Comparison of ENCODE assay signal across 2 cellular contexts in the genomic region with DNA sequence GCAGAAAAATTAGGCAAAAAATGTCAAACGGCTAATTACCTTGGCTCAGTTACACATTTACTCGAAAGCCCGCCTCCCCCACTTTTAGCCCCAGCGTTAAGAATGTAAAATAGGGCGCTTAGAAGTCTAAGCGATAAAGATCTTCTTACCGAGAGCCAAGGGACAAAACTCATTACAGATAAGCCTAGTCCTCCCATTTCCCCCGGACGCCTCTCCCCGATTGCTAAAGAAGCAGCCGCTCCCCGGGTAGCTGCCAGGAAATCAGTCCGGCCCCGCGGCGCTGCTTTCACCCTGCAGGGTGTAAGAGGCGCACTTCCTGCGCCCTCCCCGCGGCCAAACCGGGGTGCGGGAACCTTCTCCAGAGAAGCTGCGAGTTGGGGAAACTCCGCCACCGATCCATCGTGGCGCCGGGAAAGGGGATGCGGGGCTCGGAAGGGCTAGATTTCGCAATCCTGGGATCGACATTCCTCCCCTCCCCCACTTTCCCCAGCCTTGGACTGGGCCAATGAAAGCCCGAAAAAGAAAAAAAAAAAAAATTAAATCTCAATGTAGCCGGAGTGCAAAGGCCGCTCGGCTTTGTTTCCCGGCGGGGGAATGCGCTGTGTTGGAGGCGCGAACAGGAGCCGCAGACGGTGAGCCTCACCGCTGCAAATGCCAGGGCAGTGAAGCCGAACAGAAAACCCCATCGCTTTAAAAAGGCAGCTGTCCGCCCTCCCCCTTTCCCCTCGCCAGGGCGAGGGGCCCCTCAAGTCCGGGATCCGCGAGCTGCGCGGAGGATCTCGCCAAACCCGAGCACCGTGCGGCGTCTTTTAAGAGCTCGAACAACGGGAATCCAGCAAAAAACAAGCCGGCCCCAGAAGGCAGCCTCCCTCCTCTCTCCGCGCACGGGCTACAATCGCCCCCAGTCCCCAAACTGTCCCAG.
TF ChIP-seq lines count a peak whose summit lies in the region.

No MANE protein-coding gene starts in this region.

TF ChIP-seq in HCT116, 20 proteins besides CTCF, POLR2A, EP300 and RAD21 (continued from another document):
- TF ChIP-seq, protein P1, sequence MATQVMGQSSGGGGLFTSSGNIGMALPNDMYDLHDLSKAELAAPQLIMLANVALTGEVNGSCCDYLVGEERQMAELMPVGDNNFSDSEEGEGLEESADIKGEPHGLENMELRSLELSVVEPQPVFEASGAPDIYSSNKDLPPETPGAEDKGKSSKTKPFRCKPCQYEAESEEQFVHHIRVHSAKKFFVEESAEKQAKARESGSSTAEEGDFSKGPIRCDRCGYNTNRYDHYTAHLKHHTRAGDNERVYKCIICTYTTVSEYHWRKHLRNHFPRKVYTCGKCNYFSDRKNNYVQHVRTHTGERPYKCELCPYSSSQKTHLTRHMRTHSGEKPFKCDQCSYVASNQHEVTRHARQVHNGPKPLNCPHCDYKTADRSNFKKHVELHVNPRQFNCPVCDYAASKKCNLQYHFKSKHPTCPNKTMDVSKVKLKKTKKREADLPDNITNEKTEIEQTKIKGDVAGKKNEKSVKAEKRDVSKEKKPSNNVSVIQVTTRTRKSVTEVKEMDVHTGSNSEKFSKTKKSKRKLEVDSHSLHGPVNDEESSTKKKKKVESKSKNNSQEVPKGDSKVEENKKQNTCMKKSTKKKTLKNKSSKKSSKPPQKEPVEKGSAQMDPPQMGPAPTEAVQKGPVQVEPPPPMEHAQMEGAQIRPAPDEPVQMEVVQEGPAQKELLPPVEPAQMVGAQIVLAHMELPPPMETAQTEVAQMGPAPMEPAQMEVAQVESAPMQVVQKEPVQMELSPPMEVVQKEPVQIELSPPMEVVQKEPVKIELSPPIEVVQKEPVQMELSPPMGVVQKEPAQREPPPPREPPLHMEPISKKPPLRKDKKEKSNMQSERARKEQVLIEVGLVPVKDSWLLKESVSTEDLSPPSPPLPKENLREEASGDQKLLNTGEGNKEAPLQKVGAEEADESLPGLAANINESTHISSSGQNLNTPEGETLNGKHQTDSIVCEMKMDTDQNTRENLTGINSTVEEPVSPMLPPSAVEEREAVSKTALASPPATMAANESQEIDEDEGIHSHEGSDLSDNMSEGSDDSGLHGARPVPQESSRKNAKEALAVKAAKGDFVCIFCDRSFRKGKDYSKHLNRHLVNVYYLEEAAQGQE (IDR thresholded peaks at IDR 0.05; ENCODE audit: low read depth): no peak
- TF ChIP-seq SRF (IDR thresholded peaks at IDR 0.05; ENCODE audit: low read depth): no peak
- peak; percentile 71 for TF ChIP-seq TCF7L2 (IDR thresholded peaks at IDR 0.05; ENCODE audit: borderline replicate concordance, extremely low read depth, insufficient read depth, insufficient read length)
- no peak for TF ChIP-seq ZNF274 (IDR thresholded peaks at IDR 0.05; ENCODE audit: low read depth, low read length)
- TF ChIP-seq SIN3A (IDR thresholded peaks at IDR 0.05; ENCODE audit: low read depth): no peak
- TF ChIP-seq EGR1 (IDR thresholded peaks at IDR 0.05; ENCODE audit: low read depth): no peak
- TF ChIP-seq POLR2AphosphoS5 (IDR thresholded peaks at IDR 0.05; ENCODE audit: low read depth, low read length): no peak; the same call in 1 of the 2 replicates
- TF ChIP-seq, protein P2, sequence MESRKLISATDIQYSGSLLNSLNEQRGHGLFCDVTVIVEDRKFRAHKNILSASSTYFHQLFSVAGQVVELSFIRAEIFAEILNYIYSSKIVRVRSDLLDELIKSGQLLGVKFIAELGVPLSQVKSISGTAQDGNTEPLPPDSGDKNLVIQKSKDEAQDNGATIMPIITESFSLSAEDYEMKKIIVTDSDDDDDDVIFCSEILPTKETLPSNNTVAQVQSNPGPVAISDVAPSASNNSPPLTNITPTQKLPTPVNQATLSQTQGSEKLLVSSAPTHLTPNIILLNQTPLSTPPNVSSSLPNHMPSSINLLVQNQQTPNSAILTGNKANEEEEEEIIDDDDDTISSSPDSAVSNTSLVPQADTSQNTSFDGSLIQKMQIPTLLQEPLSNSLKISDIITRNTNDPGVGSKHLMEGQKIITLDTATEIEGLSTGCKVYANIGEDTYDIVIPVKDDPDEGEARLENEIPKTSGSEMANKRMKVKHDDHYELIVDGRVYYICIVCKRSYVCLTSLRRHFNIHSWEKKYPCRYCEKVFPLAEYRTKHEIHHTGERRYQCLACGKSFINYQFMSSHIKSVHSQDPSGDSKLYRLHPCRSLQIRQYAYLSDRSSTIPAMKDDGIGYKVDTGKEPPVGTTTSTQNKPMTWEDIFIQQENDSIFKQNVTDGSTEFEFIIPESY (IDR thresholded peaks at IDR 0.05; ENCODE audit: extremely low read depth, insufficient replicate concordance, low read length): no peak
- TF ChIP-seq CBX3 (IDR thresholded peaks at IDR 0.05; ENCODE audit: low read depth): no peak
- TF ChIP-seq SP1 (IDR thresholded peaks at IDR 0.05; ENCODE audit: low read depth): 0 out of 2 replicates have a peak, but pooled peaks have one; percentile 6
- TF ChIP-seq, protein P3, sequence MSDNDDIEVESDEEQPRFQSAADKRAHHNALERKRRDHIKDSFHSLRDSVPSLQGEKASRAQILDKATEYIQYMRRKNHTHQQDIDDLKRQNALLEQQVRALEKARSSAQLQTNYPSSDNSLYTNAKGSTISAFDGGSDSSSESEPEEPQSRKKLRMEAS (IDR thresholded peaks at IDR 0.05): no peak

TF ChIP-seq in neural cell, 6 proteins besides CTCF, POLR2A, EP300 and RAD21 (continued from another document):
- TF ChIP-seq, protein P1 (IDR thresholded peaks at IDR 0.05; ENCODE audit: borderline replicate concordance): no peak
